In genomic region chr3:129311054-129311902, GRCh38 we compare ENCODE assay signal across 1 cellular context.
TF ChIP-seq lines count a peak whose summit lies in the region.

No MANE protein-coding gene starts in this region.

TF ChIP-seq in H1, 55 proteins besides CTCF, POLR2A, EP300 and RAD21:
- TF ChIP-seq ZNF274 (IDR thresholded peaks at IDR 0.05; ENCODE audit: borderline replicate concordance, extremely low read depth, low read length) (no peak), RNF2 (IDR thresholded peaks at IDR 0.05; ENCODE audit: borderline replicate concordance, low read depth, low read length, missing control alignments, poor library complexity, severe bottlenecking) (no peak), ASH2L (IDR thresholded peaks at IDR 0.05; ENCODE audit: low read length) (no peak), PHF8 (conservative IDR thresholded peaks at IDR 0.05; ENCODE audit: low read depth, low read length) (no peak), BRCA1 (IDR thresholded peaks at IDR 0.05; ENCODE audit: low read depth, low read length) (no peak), SP4 (IDR thresholded peaks at IDR 0.05; ENCODE audit: low read length) (no peak), YY1 (IDR thresholded peaks at IDR 0.05; ENCODE audit: low read depth, low read length) (no peak), TAF7 (optimal IDR thresholded peaks at IDR 0.05; ENCODE audit: borderline replicate concordance, low read depth, low read length) (no peak)
TF ChIP-seq in H1: peak in this region for 0.
